In genomic region chr22:36481393-36482168, GRCh38 we compare ENCODE assay signal across 8 cellular contexts. TPM values are rescaled to one million over a fixed set of nuclear protein-coding genes. Genes with fewer than 3 reads are reported as not detected.
DNase-seq lines count a peak whose midpoint lies in the region; ATAC-seq and TF ChIP-seq lines count a peak whose summit lies in the region.

Gene TXN2 (minus strand): TSS chr22:36481640. CDS start chr22:36480837, 803 bp downstream.

- H3K36me3 Mint-ChIP-seq in activated T-cell treated with anti-CD3 and anti-CD28 coated beads, Interleukin-2, amount 50 U/mL, for 4 hours (ENCODE audit: insufficient read depth): peaks cover 5% of the 10 kb centered on the region

- H3K9me3 ChIP-seq in Panc1 (ENCODE audit: control insufficient read depth, insufficient read depth, low read depth, low read length) (no peaks in the 10 kb centered on the region), muscle layer of colon (ENCODE audit: low read length) (no peaks in the 10 kb centered on the region)

- H3K27me3 ChIP-seq in Panc1 (ENCODE audit: control insufficient read depth, insufficient read depth, low read length): no peaks in the 10 kb centered on the region
- H3K27me3 ChIP-seq in muscle layer of colon (ENCODE audit: control insufficient read depth in 1 of 2, insufficient read depth in 2 of 2, low read length in 2 of 2): no peaks in the 10 kb centered on the region

- CTCF ChIA-PET in Panc1 (lab: Charles Lee): no interaction called here

- no TSS peak for BruUV-seq in Panc1 (replicated peaks; lab: Mats Ljungman, UMichigan)

- peaks cover 2% of the 10 kb centered on the region for H3K36me3 ChIP-seq in Panc1 (ENCODE audit: control insufficient read depth, insufficient read depth, low read length)
- H3K36me3 ChIP-seq in muscle layer of colon (ENCODE audit: insufficient read depth, low read length): peaks cover 33% of the 10 kb centered on the region

- ATAC-seq in GM21717 (IDR thresholded peaks at IDR 0.05; ENCODE audit: unreplicated experiment) (peak; percentile 74), Panc1 (peak; percentile 94)
- ATAC-seq in activated T-cell treated with anti-CD3 and anti-CD28 coated beads, Interleukin-2, amount 50 U/mL, for 4 hours: peak; percentile 83 to 89

- H3K9ac ChIP-seq in muscle layer of colon (ENCODE audit: low read length): peak within 1 kb of the TSS; percentile 69

- in situ Hi-C loops in Panc1 (cut with HindIII; ENCODE audit: low pct_unique_long_range_greater_than_20kb, low sequenced_read_pairs): no loop called here

- POLR2A ChIA-PET in Panc1 (lab: Charles Lee): interaction anchor here (0.6 to 0.7 kb wide), 3 partner anchors 25 to 131 kb away, joined by 3 to 14 read pairs (median 4); partner anchors contain the start of gene FOXRED2

- peak within 1 kb of the TSS; percentile 72 to 93 for H3K4me3 ChIP-seq in Panc1 (ENCODE audit: low read depth in 2 of 2, low read length in 2 of 2)
- H3K4me3 ChIP-seq in muscle layer of colon (ENCODE audit: low read depth in 1 of 2, low read length in 2 of 2): peak within 1 kb of the TSS; percentile 66 to 92

- H3K4me1 ChIP-seq in Panc1 (ENCODE audit: control insufficient read depth, insufficient read depth, low read length) (peaks cover 7% of the 10 kb centered on the region), muscle layer of colon (ENCODE audit: insufficient read depth, low read length) (peaks cover 15% of the 10 kb centered on the region)

- TF ChIP-seq CTCF in Panc1 (IDR thresholded peaks at IDR 0.05): no peak

- H3K27ac ChIP-seq in Panc1 (ENCODE audit: low read length) (peak within 1 kb of the TSS; percentile 88), muscle layer of colon (ENCODE audit: low read depth, low read length) (peak within 1 kb of the TSS; percentile 89)

- H3K9me3 Mint-ChIP-seq in activated T-cell treated with anti-CD3 and anti-CD28 coated beads, Interleukin-2, amount 50 U/mL, for 4 hours: no peaks in the 10 kb centered on the region

- peak; percentile 97 for TF ChIP-seq POLR2A in erythroblast (IDR thresholded peaks at IDR 0.05; ENCODE audit: low read length)

- intact Hi-C loops in Panc1 (cut with micrococcal nuclease; ENCODE audit: unreplicated experiment): no loop called here

- H3K27me3 Mint-ChIP-seq in activated T-cell treated with anti-CD3 and anti-CD28 coated beads, Interleukin-2, amount 50 U/mL, for 4 hours (ENCODE audit: low read depth): no peaks in the 10 kb centered on the region

- peaks cover 16% of the 10 kb centered on the region for H3K4me1 Mint-ChIP-seq in activated T-cell treated with anti-CD3 and anti-CD28 coated beads, Interleukin-2, amount 50 U/mL, for 4 hours (ENCODE audit: low read depth)

- DNase-seq in DMS153 (lab: John Stamatoyannopoulos, UW) (peak; percentile 90), KG1 (lab: John Stamatoyannopoulos, UW) (peak; percentile 88), Panc1 (ENCODE audit: low read depth, low spot score) (no peak), erythroblast (lab: John Stamatoyannopoulos, UW) (peak; percentile 98)
- peak; percentile 94 for DNase-seq in activated T-cell treated with anti-CD3 and anti-CD28 coated beads, Interleukin-2, amount 50 U/mL, for 4 hours
- DNase-seq in stimulated activated CD8-positive, alpha-beta memory T cell treated with anti-CD3 and anti-CD28 coated beads, Interleukin-7, amount 100 ng/mL, for 24 hours (ENCODE audit: low read depth): peak; percentile 93

- peak within 1 kb of the TSS; percentile 93 for H3K4me3 Mint-ChIP-seq in activated T-cell treated with anti-CD3 and anti-CD28 coated beads, Interleukin-2, amount 50 U/mL, for 4 hours

RNA-seq across cellular contexts. Expression of gene TXN2, which starts in this region (rescaled TPM):
- 64.1 TPM for total RNA-seq in Panc1 (2021; ENCODE audit: unreplicated experiment)
- 102 TPM for polyA plus RNA-seq in Panc1 (2012; ENCODE audit: insufficient read length)
- 100 to 1,000 TPM; 108 to 114 (median 113) TPM for total RNA-seq in activated T-cell treated with anti-CD3 and anti-CD28 coated beads, Interleukin-2, amount 50 U/mL, for 4 hours
